Comparison of ENCODE assay signal across 18 cellular contexts in genomic region chr10:79269443-79269842, GRCh38.
DNase-seq lines count a peak whose midpoint lies in the region; ATAC-seq and TF ChIP-seq lines count a peak whose summit lies in the region.
"Had no signal": no experiment of that assay in that cellular context is flagged by ENCODE, and none has a peak within 500 bp of the region (broad histone marks: within the 10 kb centered on the region; RNA-seq: fewer than 3 reads in every experiment).

No MANE protein-coding gene starts in this region.

- TF ChIP-seq CTCF in mammary epithelial cell (conservative IDR thresholded peaks at IDR 0.05 in 1 of 2, IDR thresholded peaks at IDR 0.05 in 1 of 2; ENCODE audit: extremely low read depth in 1 of 2, insufficient read depth in 1 of 2, low read depth in 1 of 2, low read length in 2 of 2) (no peak), MCF 10A (IDR thresholded peaks at IDR 0.05; ENCODE audit: unreplicated experiment) (no peak), nephron (IDR thresholded peaks at IDR 0.05; ENCODE audit: unreplicated experiment in 3 of 3) (no peak), psoas muscle (IDR thresholded peaks at IDR 0.05) (no peak), heart left ventricle (IDR thresholded peaks at IDR 0.05) (no peak)

- no peak for TF ChIP-seq POLR2A in heart left ventricle (IDR thresholded peaks at IDR 0.05)

- no peak overlapping the region for H3K4me3 ChIP-seq in mammary epithelial cell (replicated peaks in 1 of 3; ENCODE audit: insufficient read depth in 1 of 3, low read depth in 2 of 3, low read length in 3 of 3)
- H3K4me3 ChIP-seq in psoas muscle = no peak overlapping the region
- no peak overlapping the region for H3K4me3 ChIP-seq in heart left ventricle
- H3K4me3 ChIP-seq: ovary, Peyer's patch had no signal

- H3K9me3 Mint-ChIP-seq in MCF 10A (ENCODE audit: unreplicated experiment) = no peaks in the 10 kb centered on the region
- H3K9me3 Mint-ChIP-seq in nephron = no peaks in the 10 kb centered on the region
- H3K9me3 Mint-ChIP-seq: T-helper 1 cell treated with Interleukin-12 subunit alpha and Interleukin-12 subunit beta and Interleukin-4 antibody, amounts not matched to agents 30 μg/mL and 1 μg/mL, for 36 hours had no signal

- H3K36me3 ChIP-seq in mammary epithelial cell (ENCODE audit: insufficient read depth, low read length) = no peaks in the 10 kb centered on the region
- H3K36me3 ChIP-seq in psoas muscle (ENCODE audit: insufficient read depth in 1 of 2, low read depth in 1 of 2) = no peaks in the 10 kb centered on the region
- peaks cover 0 to 13% (median 0%) of the 10 kb centered on the region in 9 donors for H3K36me3 ChIP-seq in heart left ventricle
- H3K36me3 ChIP-seq: ovary had no signal

- no peak overlapping the region for H2AFZ ChIP-seq in mammary epithelial cell (ENCODE audit: low read depth, low read length)

- H4K20me1 ChIP-seq in mammary epithelial cell (ENCODE audit: insufficient read depth, low read length) = no peaks in the 10 kb centered on the region

- peaks cover under 1% of the 10 kb centered on the region for H3K79me2 ChIP-seq in mammary epithelial cell (ENCODE audit: insufficient read depth, low read length)

- DNase-seq in mammary epithelial cell (no peak), MCF 10A (ENCODE audit: unreplicated experiment) (no peak), caudate nucleus (lab: John Stamatoyannopoulos, UW) (peak in 1 of 61 donors; percentile 34), psoas muscle (no peak), heart left ventricle (no peak)
- DNase-seq: activated CD4-positive, alpha-beta T cell treated with anti-CD3 and anti-CD28 coated beads for 48 hours; activated T-cell treated with anti-CD3 and anti-CD28 coated beads, Interleukin-2, amount 50 U/mL, for 48 hours; effector CD4-positive, alpha-beta T cell; mesendoderm; NCI-H1436 treated with DMSO at 0.1 percent for 48 hours; ovary; Peyer's patch; stimulated activated CD4-positive, alpha-beta T cell treated with anti-CD3 and anti-CD28 coated beads, Interleukin-12 subunit alpha, Interleukin-12 subunit beta, amount 100 ng/mL, for 4 hours had no signal

- BruUV-seq in mammary epithelial cell (replicated peaks; lab: Mats Ljungman, UMichigan) = no TSS peak
- BruUV-seq in MCF 10A (replicated peaks; lab: Mats Ljungman, UMichigan) = no TSS peak

- H3K9me3 ChIP-seq in mammary epithelial cell (replicated peaks; ENCODE audit: insufficient read depth, low read length) (no peaks in the 10 kb centered on the region), psoas muscle (no peaks in the 10 kb centered on the region), heart left ventricle (no peaks in the 10 kb centered on the region)
- H3K9me3 ChIP-seq: ovary, Peyer's patch had no signal

- ATAC-seq in GM21423 (IDR thresholded peaks at IDR 0.05; ENCODE audit: unreplicated experiment) = no peak
- no peak for ATAC-seq in psoas muscle
- no peak for ATAC-seq in heart left ventricle
- ATAC-seq: HCT116 had no signal

- H3K27me3 ChIP-seq in mammary epithelial cell (ENCODE audit: insufficient read depth, low read length) = no peaks in the 10 kb centered on the region
- H3K27me3 ChIP-seq in psoas muscle (ENCODE audit: insufficient read depth in 3 of 3, low read length in 2 of 3) = no peaks in the 10 kb centered on the region
- no peaks in the 10 kb centered on the region for H3K27me3 ChIP-seq in heart left ventricle
- H3K27me3 ChIP-seq: ovary, Peyer's patch had no signal

- no peaks in the 10 kb centered on the region for H3K27me3 Mint-ChIP-seq in MCF 10A (ENCODE audit: insufficient read depth, unreplicated experiment)
- no peaks in the 10 kb centered on the region for H3K27me3 Mint-ChIP-seq in nephron (ENCODE audit: low read depth)

- H3K36me3 Mint-ChIP-seq in MCF 10A (ENCODE audit: insufficient read depth, unreplicated experiment) (no peaks in the 10 kb centered on the region), nephron (ENCODE audit: low read depth) (peaks cover 15% of the 10 kb centered on the region)

- intact Hi-C loops in mammary epithelial cell (cut with micrococcal nuclease) (no loop called here), MCF 10A (cut with micrococcal nuclease) (no loop called here), psoas muscle (cut with DNase I) (no loop called here), heart left ventricle (cut with DNase I) (loop anchor here in 1 of 10 donors (5.0 kb wide), 1 partner anchor 47 kb away; no protein-coding TSS in a partner anchor)

- H3K27ac ChIP-seq in mammary epithelial cell (ENCODE audit: insufficient read depth, low read depth, low read length) (no peak overlapping the region), caudate nucleus (ENCODE audit: low read depth, low read length) (peak overlapping the region; percentile 64), temporal lobe (ENCODE audit: low read depth, low read length) (peak overlapping the region; percentile 74), psoas muscle (no peak overlapping the region), heart left ventricle (peak overlapping the region in 3 of 12 donors; percentile 55 to 97 (median 90))
- H3K27ac ChIP-seq: ovary had no signal

- CTCF ChIA-PET in mammary epithelial cell (lab: Charles Lee; ENCODE audit: low non-redundant PET) = no interaction called here
- CTCF ChIA-PET in MCF 10A (lab: Yijun Ruan, JAX) = no interaction called here

- in situ Hi-C loops in mammary epithelial cell (cut with MboI; ENCODE audit: low sequenced_read_pairs in 2 of 2) = no loop called here

- H3K4me3 Mint-ChIP-seq in MCF 10A (ENCODE audit: unreplicated experiment) (no peak overlapping the region), nephron (no peak overlapping the region)
- H3K4me3 Mint-ChIP-seq: T-helper 1 cell treated with Interleukin-12 subunit alpha and Interleukin-12 subunit beta and Interleukin-4 antibody, amounts not matched to agents 30 μg/mL and 1 μg/mL, for 36 hours had no signal

- dilution Hi-C loops in mammary epithelial cell (cut with HindIII; ENCODE audit: low sequenced_read_pairs) = no loop called here

- peaks cover 16% of the 10 kb centered on the region for H3K4me1 Mint-ChIP-seq in MCF 10A (ENCODE audit: insufficient read depth, unreplicated experiment)
- peaks cover 66% of the 10 kb centered on the region for H3K4me1 Mint-ChIP-seq in nephron

- peak overlapping the region; percentile 44 for H3K4me2 ChIP-seq in mammary epithelial cell (ENCODE audit: insufficient read depth, low read depth, low read length)

- H3K27ac Mint-ChIP-seq in MCF 10A (ENCODE audit: low read depth, unreplicated experiment) (no peak overlapping the region), nephron (peak overlapping the region in 2 of 3 experiments; percentile 6 to 24)
- H3K27ac Mint-ChIP-seq: T-helper 1 cell treated with Interleukin-12 subunit alpha and Interleukin-12 subunit beta and Interleukin-4 antibody, amounts not matched to agents 30 μg/mL and 1 μg/mL, for 36 hours had no signal

- peaks cover 63% of the 10 kb centered on the region for H3K4me1 ChIP-seq in mammary epithelial cell (ENCODE audit: insufficient read depth, low read length)
- H3K4me1 ChIP-seq in psoas muscle = peaks cover 67% of the 10 kb centered on the region
- H3K4me1 ChIP-seq in heart left ventricle = peaks cover 34 to 100% (median 96%) of the 10 kb centered on the region in 12 donors

- WGBS in mammary epithelial cell (ENCODE audit: low coverage, missing lambda C conversion rate) = 90% methylated on average over 6 of the region's 6 CpGs
- WGBS in psoas muscle, 3 donors = 92 to 100% (median 96%) methylated on average over 6 of the region's 6 CpGs
- 90 to 96% (median 93%) methylated on average over 6 of the region's 6 CpGs for WGBS in heart left ventricle, 4 donors

- POLR2A ChIA-PET in MCF 10A (lab: Yijun Ruan, JAX) = no interaction called here

- no peak overlapping the region for H3K9ac ChIP-seq in mammary epithelial cell (ENCODE audit: insufficient read depth, low read length)

Comparison
In these comparisons a context has a peak if more than half of its experiments do, and no peak if none do; other contexts are left out.
1. H3K27ac ChIP-seq: peak in caudate nucleus (single experiment) and temporal lobe (single experiment); none in mammary epithelial cell (single experiment) and psoas muscle (single experiment).